In genomic region chr4:7582313-7583096, GRCh38 we compare ENCODE assay signal across 14 cellular contexts.
DNase-seq lines count a peak whose midpoint lies in the region; ATAC-seq, FAIRE-seq and TF ChIP-seq lines count a peak whose summit lies in the region.
"Had no signal": no experiment of that assay in that cellular context is flagged by ENCODE, and none has a peak within 500 bp of the region (broad histone marks: within the 10 kb centered on the region; RNA-seq: fewer than 3 reads in every experiment).

No MANE protein-coding gene starts in this region.

- H3K36me3 ChIP-seq in K562 (ENCODE audit: control insufficient read depth, insufficient read depth, low read length) (no peaks in the 10 kb centered on the region), testis (ENCODE audit: low read depth, missing control alignments) (no peaks in the 10 kb centered on the region)

- no peak for FAIRE-seq in K562 (lab: Jason Lieb, UNC)

- H3K27ac ChIP-seq in K562 (ENCODE audit: extremely low read depth, low read depth, low read length) (no peak overlapping the region), testis (no peak overlapping the region)
- H3K27ac ChIP-seq: BLaER1 treated with 17β-estradiol and CSF1 and Interleukin-3, amounts not matched to agents 10 nM and 100 nM; HL-60 had no signal

- POLR2A ChIA-PET in HEK293T (lab: Yijun Ruan, JAX): no interaction called here
- POLR2A ChIA-PET in K562 (lab: Yijun Ruan, JAX): no interaction called here

- no peaks in the 10 kb centered on the region for H3K79me2 ChIP-seq in K562 (ENCODE audit: control insufficient read depth, insufficient read depth, low read length)

- H3K4me3 ChIP-seq in K562 (no peak overlapping the region), testis (no peak overlapping the region)
- H3K4me3 ChIP-seq: BLaER1 treated with 17β-estradiol and CSF1 and Interleukin-3, amounts not matched to agents 10 nM and 100 nM had no signal

- TF ChIP-seq CTCF in K562 (IDR thresholded peaks at IDR 0.05 in 2 of 3, conservative IDR thresholded peaks at IDR 0.05 in 1 of 3; ENCODE audit: insufficient read depth in 2 of 3, low read depth in 1 of 3, low read length in 3 of 3): no peak
- TF ChIP-seq CTCF in testis (IDR thresholded peaks at IDR 0.05): no peak

- H3K9me3 ChIP-seq in K562 (replicated peaks; ENCODE audit: control insufficient read depth, insufficient read depth, low read depth, low read length) (no peaks in the 10 kb centered on the region), testis (no peaks in the 10 kb centered on the region)

- no peak overlapping the region for H2AFZ ChIP-seq in K562 (ENCODE audit: low read depth, low read length)

- DNase-seq in NCI-H2081 treated with DMSO at 0.1 percent for 48 hours (lab: John Stamatoyannopoulos, UW): peak; percentile 100
- DNase-seq in NCI-H2081 (lab: John Stamatoyannopoulos, UW): no peak
- no peak for DNase-seq in HEK293T (ENCODE audit: extremely low spot score)
- DNase-seq in K562 (ENCODE audit: extremely low read depth in 1 of 4, low spot score in 3 of 4): peak in 3 of 4 experiments; percentile 13 to 21 (median 19)
- DNase-seq in testis: peak; percentile 26
- DNase-seq in NCI-H1417 treated with DMSO at 0.1 percent for 48 hours (lab: John Stamatoyannopoulos, UW): no peak
- DNase-seq: ACHN; CD4-positive, CD25-positive, alpha-beta regulatory T cell; DMS53; GF-D8; HCEC 1CT had no signal

- intact Hi-C loops in K562 (cut with micrococcal nuclease) (no loop called here), testis (cut with DNase I; ENCODE audit: low total_unique reads) (no loop called here)

- no peak for TF ChIP-seq POLR2A in K562 (conservative IDR thresholded peaks at IDR 0.05)
- TF ChIP-seq POLR2A in testis (IDR thresholded peaks at IDR 0.05): no peak
- no peak for TF ChIP-seq POLR2A in GM18505 (IDR thresholded peaks at IDR 0.05; ENCODE audit: borderline replicate concordance, extremely low read depth, insufficient read depth, insufficient read length)

- no peak for ATAC-seq in K562
- no peak for ATAC-seq in GM18505 (IDR thresholded peaks at IDR 0.05; ENCODE audit: unreplicated experiment)

- no TSS peak for BruUV-seq in K562 (replicated peaks; lab: Mats Ljungman, UMichigan)

- no peaks in the 10 kb centered on the region for H3K4me1 ChIP-seq in K562 (replicated peaks in 1 of 2; ENCODE audit: control insufficient read depth in 2 of 2, insufficient read depth in 2 of 2, low read length in 2 of 2)
- no peaks in the 10 kb centered on the region for H3K4me1 ChIP-seq in testis

- in situ Hi-C loops in K562 (cut with MboI): no loop called here

- no peak for TF ChIP-seq RAD21 in K562 (CRISPR knock-in tag; conservative IDR thresholded peaks at IDR 0.05 in 1 of 2, IDR thresholded peaks at IDR 0.05 in 1 of 2)

- H3K9ac ChIP-seq in K562 (ENCODE audit: insufficient read depth in 1 of 2, low read depth in 2 of 2, low read length in 2 of 2): no peak overlapping the region
- H3K9ac ChIP-seq: BLaER1 treated with 17β-estradiol and CSF1 and Interleukin-3, amounts not matched to agents 10 nM and 100 nM had no signal

- H3K27me3 ChIP-seq in K562 (ENCODE audit: control insufficient read depth in 2 of 2, insufficient read depth in 2 of 2, low read length in 2 of 2): no peaks in the 10 kb centered on the region; a peak in 1 of 5 replicates
- H3K27me3 ChIP-seq in testis: no peaks in the 10 kb centered on the region

- no peaks in the 10 kb centered on the region for H3K9me1 ChIP-seq in K562 (ENCODE audit: control insufficient read depth, insufficient read depth, low read length)

- TF ChIP-seq EP300 in K562 (IDR thresholded peaks at IDR 0.05; ENCODE audit: low read length): no peak

- CTCF ChIA-PET in HEK293T (lab: Yijun Ruan, JAX): no interaction called here
- CTCF ChIA-PET in K562 (lab: Yijun Ruan, JAX; ENCODE audit: low intra/inter-chr PET ratio): no interaction called here

- WGBS in K562 (ENCODE audit: insufficient coverage, low coverage, missing lambda C conversion rate): 4% methylated on average over 16 of the region's 16 CpGs
- WGBS in testis, 2 donors: 70 to 72% methylated on average over 16 of the region's 16 CpGs

- no peak overlapping the region for H3K4me2 ChIP-seq in K562 (ENCODE audit: insufficient read depth, low read length)
- H3K4me2 ChIP-seq: BLaER1 treated with 17β-estradiol and CSF1 and Interleukin-3, amounts not matched to agents 10 nM and 100 nM had no signal

- no peaks in the 10 kb centered on the region for H4K20me1 ChIP-seq in K562 (replicated peaks; ENCODE audit: control insufficient read depth, insufficient read depth, low read length)

TF ChIP-seq in HEK293T, 16 proteins besides CTCF, POLR2A, EP300 and RAD21:
- TF ChIP-seq PKNOX1 (IDR thresholded peaks at IDR 0.05) (peak; percentile 87), FOXA1 (IDR thresholded peaks at IDR 0.05) (no peak), HDGF (IDR thresholded peaks at IDR 0.05; ENCODE audit: borderline replicate concordance) (no peak), ZNF384 (IDR thresholded peaks at IDR 0.05) (no peak)

TF ChIP-seq in K562, 482 proteins besides CTCF, POLR2A, EP300 and RAD21:
- peak; percentile 78 for TF ChIP-seq PKNOX1 (IDR thresholded peaks at IDR 0.05)
- peak; percentile 31 for TF ChIP-seq NFYB (IDR thresholded peaks at IDR 0.05; ENCODE audit: extremely low read depth, insufficient read length)
- TF ChIP-seq ZNF395 (CRISPR knock-in tag; IDR thresholded peaks at IDR 0.05): no peak
TF ChIP-seq in K562: peak in this region for 2.

Comparison
In these comparisons a context has a peak if more than half of its experiments do, and no peak if none do; other contexts are left out.
1. DNase-seq: peak in NCI-H2081 treated with DMSO at 0.1 percent for 48 hours (single experiment), K562 (3 of 4) and testis (single experiment); none in NCI-H2081 (0 of 2), HEK293T (single experiment) and NCI-H1417 treated with DMSO at 0.1 percent for 48 hours (single experiment).